Comparison of ENCODE assay signal across 1 cellular context in the genomic region with DNA sequence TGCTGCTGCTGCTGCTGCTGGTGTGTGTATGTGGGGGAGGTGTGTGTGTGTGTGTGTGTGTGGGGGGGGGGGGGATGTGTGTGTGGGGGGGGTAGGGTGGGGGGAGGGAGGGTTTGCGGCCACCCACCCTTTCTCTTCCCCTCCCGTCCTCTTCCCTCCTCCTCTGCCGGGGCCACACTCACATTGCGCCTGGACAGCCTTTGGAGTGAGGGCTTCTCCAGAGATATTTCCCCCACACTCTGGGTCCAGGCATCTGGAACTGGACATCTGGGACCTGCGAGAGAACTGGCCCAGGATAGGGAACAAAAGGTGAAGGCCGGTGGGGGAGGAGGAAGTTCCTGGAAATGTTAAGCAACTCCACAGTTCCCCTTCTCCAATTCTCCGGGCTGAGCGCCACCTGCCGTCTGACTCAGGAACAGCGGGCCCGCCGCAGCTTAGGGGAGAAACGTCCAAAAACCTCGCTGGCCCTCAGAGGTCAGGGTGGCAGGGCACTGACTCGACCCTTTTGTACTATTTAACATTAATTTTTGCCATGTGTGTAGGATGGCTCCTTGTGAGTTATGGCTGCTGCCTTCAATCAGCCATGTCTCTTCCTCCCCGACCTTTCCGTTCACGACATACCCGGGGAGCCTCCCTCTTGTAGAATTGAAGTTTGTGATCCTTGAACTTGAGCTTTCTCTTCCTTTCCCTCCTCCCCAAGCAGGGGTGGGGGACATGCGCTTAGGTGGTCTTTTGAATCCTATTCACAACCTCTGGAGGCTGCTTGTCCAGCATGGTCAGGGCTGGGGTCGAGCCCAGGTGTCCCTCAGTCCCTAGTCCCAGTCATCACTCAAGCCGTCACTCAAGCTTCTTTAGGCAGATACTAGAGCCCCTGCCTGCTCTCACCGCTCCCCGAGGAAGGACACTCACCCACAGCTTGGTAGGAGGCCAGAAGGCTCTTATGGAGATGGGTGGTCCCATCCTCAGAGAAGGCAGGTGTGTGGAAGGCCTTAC.
TF ChIP-seq lines count a peak whose summit lies in the region.

C1RL (minus strand) TSS at position 287 of the 993 bp plus-strand sequence; CDS start at position 253, 34 bp downstream.

TF ChIP-seq in HepG2, 621 proteins besides CTCF, POLR2A, EP300 and RAD21 (continued from another document and continues in another):
- TF ChIP-seq, protein P1, sequence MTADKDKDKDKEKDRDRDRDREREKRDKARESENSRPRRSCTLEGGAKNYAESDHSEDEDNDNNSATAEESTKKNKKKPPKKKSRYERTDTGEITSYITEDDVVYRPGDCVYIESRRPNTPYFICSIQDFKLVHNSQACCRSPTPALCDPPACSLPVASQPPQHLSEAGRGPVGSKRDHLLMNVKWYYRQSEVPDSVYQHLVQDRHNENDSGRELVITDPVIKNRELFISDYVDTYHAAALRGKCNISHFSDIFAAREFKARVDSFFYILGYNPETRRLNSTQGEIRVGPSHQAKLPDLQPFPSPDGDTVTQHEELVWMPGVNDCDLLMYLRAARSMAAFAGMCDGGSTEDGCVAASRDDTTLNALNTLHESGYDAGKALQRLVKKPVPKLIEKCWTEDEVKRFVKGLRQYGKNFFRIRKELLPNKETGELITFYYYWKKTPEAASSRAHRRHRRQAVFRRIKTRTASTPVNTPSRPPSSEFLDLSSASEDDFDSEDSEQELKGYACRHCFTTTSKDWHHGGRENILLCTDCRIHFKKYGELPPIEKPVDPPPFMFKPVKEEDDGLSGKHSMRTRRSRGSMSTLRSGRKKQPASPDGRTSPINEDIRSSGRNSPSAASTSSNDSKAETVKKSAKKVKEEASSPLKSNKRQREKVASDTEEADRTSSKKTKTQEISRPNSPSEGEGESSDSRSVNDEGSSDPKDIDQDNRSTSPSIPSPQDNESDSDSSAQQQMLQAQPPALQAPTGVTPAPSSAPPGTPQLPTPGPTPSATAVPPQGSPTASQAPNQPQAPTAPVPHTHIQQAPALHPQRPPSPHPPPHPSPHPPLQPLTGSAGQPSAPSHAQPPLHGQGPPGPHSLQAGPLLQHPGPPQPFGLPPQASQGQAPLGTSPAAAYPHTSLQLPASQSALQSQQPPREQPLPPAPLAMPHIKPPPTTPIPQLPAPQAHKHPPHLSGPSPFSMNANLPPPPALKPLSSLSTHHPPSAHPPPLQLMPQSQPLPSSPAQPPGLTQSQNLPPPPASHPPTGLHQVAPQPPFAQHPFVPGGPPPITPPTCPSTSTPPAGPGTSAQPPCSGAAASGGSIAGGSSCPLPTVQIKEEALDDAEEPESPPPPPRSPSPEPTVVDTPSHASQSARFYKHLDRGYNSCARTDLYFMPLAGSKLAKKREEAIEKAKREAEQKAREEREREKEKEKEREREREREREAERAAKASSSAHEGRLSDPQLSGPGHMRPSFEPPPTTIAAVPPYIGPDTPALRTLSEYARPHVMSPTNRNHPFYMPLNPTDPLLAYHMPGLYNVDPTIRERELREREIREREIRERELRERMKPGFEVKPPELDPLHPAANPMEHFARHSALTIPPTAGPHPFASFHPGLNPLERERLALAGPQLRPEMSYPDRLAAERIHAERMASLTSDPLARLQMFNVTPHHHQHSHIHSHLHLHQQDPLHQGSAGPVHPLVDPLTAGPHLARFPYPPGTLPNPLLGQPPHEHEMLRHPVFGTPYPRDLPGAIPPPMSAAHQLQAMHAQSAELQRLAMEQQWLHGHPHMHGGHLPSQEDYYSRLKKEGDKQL (CRISPR knock-in tag; IDR thresholded peaks at IDR 0.05; ENCODE audit: low read depth) = no peak
- no peak for TF ChIP-seq ZNF546 (CRISPR knock-in tag; conservative IDR thresholded peaks at IDR 0.05)
- no peak for TF ChIP-seq POLR2AphosphoS2 (IDR thresholded peaks at IDR 0.05; ENCODE audit: low read depth, low read length)
- no peak for TF ChIP-seq ZNF343 (CRISPR knock-in tag; IDR thresholded peaks at IDR 0.05)
- TF ChIP-seq ZNF558 (CRISPR knock-in tag; IDR thresholded peaks at IDR 0.05; ENCODE audit: borderline replicate concordance) = no peak
- TF ChIP-seq, protein P2, sequence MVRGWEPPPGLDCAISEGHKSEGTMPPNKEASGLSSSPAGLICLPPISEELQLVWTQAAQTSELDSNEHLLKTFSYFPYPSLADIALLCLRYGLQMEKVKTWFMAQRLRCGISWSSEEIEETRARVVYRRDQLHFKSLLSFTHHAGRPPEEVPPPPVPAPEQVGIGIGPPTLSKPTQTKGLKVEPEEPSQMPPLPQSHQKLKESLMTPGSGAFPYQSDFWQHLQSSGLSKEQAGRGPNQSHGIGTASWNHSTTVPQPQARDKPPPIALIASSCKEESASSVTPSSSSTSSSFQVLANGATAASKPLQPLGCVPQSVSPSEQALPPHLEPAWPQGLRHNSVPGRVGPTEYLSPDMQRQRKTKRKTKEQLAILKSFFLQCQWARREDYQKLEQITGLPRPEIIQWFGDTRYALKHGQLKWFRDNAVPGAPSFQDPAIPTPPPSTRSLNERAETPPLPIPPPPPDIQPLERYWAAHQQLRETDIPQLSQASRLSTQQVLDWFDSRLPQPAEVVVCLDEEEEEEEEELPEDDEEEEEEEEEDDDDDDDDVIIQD (CRISPR knock-in tag; IDR thresholded peaks at IDR 0.05; ENCODE audit: low read depth) = no peak
- peak; percentile 66; the same call in 1 of the 2 replicates for TF ChIP-seq HNF1B (CRISPR knock-in tag; IDR thresholded peaks at IDR 0.05)
- no peak for TF ChIP-seq NFRKB (IDR thresholded peaks at IDR 0.05)
- TF ChIP-seq ETV5 (CRISPR knock-in tag; IDR thresholded peaks at IDR 0.05; ENCODE audit: borderline replicate concordance) = peak; percentile 64
- TF ChIP-seq ZC3H4 (CRISPR knock-in tag; IDR thresholded peaks at IDR 0.05; ENCODE audit: borderline replicate concordance) = no peak
- TF ChIP-seq ZNF12 (CRISPR knock-in tag; IDR thresholded peaks at IDR 0.05) = peak; percentile 74; the same call in 1 of the 2 replicates
- no peak for TF ChIP-seq PBX2 (CRISPR knock-in tag; IDR thresholded peaks at IDR 0.05)
- TF ChIP-seq REST (IDR thresholded peaks at IDR 0.05; ENCODE audit: borderline replicate concordance in 1 of 2, low read depth in 1 of 2, low read length in 2 of 2) = peak in 1 of 2 experiments; percentile 33; a peak in 1 of 4 replicates
- no peak for TF ChIP-seq ZKSCAN5 (CRISPR knock-in tag; IDR thresholded peaks at IDR 0.05)
- TF ChIP-seq TAF1 (CRISPR knock-in tag; IDR thresholded peaks at IDR 0.05) = no peak
- TF ChIP-seq ZNF556 (CRISPR knock-in tag; IDR thresholded peaks at IDR 0.05; ENCODE audit: borderline replicate concordance) = 0 out of 2 replicates have a peak, but pooled peaks have one; percentile 45
- TF ChIP-seq HOXD1 (CRISPR knock-in tag; IDR thresholded peaks at IDR 0.05) = no peak
- no peak for TF ChIP-seq ZNF326 (CRISPR knock-in tag; IDR thresholded peaks at IDR 0.05; ENCODE audit: borderline replicate concordance)
- no peak for TF ChIP-seq ZNF224 (CRISPR knock-in tag; IDR thresholded peaks at IDR 0.05)
- TF ChIP-seq ZNF772 (CRISPR knock-in tag; IDR thresholded peaks at IDR 0.05) = no peak
- TF ChIP-seq MAZ (IDR thresholded peaks at IDR 0.05; ENCODE audit: borderline replicate concordance, low read depth, low read length) = no peak
- no peak for TF ChIP-seq MAZ (CRISPR knock-in tag; IDR thresholded peaks at IDR 0.05; ENCODE audit: low read depth)
- no peak for TF ChIP-seq ZNF816 (CRISPR knock-in tag; IDR thresholded peaks at IDR 0.05; ENCODE audit: borderline replicate concordance)
- no peak for TF ChIP-seq TGIF2 (CRISPR knock-in tag; IDR thresholded peaks at IDR 0.05)
- TF ChIP-seq ZNF282 (IDR thresholded peaks at IDR 0.05; ENCODE audit: partially characterized antibody) = no peak
- TF ChIP-seq CREB1 (IDR thresholded peaks at IDR 0.05) = no peak
- no peak for TF ChIP-seq CREB1 (CRISPR knock-in tag; IDR thresholded peaks at IDR 0.05)
- TF ChIP-seq RFX1 (IDR thresholded peaks at IDR 0.05) = no peak
- TF ChIP-seq MTF1 (CRISPR knock-in tag; IDR thresholded peaks at IDR 0.05) = no peak
- peak; percentile 33 for TF ChIP-seq TBL1XR1 (IDR thresholded peaks at IDR 0.05; ENCODE audit: borderline replicate concordance, low read length, partially characterized antibody)
- no peak for TF ChIP-seq MAF1 (CRISPR knock-in tag; IDR thresholded peaks at IDR 0.05; ENCODE audit: borderline replicate concordance)
- TF ChIP-seq ZNF576 (CRISPR knock-in tag; IDR thresholded peaks at IDR 0.05) = no peak
- TF ChIP-seq ZNF7 (CRISPR knock-in tag; IDR thresholded peaks at IDR 0.05) = no peak
- TF ChIP-seq ZNF253 (CRISPR knock-in tag; IDR thresholded peaks at IDR 0.05; ENCODE audit: borderline replicate concordance) = no peak
- TF ChIP-seq, protein P3, sequence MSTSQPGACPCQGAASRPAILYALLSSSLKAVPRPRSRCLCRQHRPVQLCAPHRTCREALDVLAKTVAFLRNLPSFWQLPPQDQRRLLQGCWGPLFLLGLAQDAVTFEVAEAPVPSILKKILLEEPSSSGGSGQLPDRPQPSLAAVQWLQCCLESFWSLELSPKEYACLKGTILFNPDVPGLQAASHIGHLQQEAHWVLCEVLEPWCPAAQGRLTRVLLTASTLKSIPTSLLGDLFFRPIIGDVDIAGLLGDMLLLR (CRISPR knock-in tag; IDR thresholded peaks at IDR 0.05) = no peak
- no peak for TF ChIP-seq ZNF704 (CRISPR knock-in tag; IDR thresholded peaks at IDR 0.05; ENCODE audit: borderline replicate concordance)
- peak; percentile 66; the same call in 1 of the 2 replicates for TF ChIP-seq GATAD2A (CRISPR knock-in tag; IDR thresholded peaks at IDR 0.05)
- TF ChIP-seq ZNF557 (CRISPR knock-in tag; IDR thresholded peaks at IDR 0.05) = no peak
- peak; percentile 75; the same call in 1 of the 2 replicates for TF ChIP-seq REPIN1 (CRISPR knock-in tag; IDR thresholded peaks at IDR 0.05; ENCODE audit: borderline replicate concordance, low read depth)
- no peak for TF ChIP-seq SATB2 (CRISPR knock-in tag; IDR thresholded peaks at IDR 0.05)
- no peak for TF ChIP-seq PLSCR1 (CRISPR knock-in tag; IDR thresholded peaks at IDR 0.05; ENCODE audit: borderline replicate concordance)
- TF ChIP-seq GABPA (IDR thresholded peaks at IDR 0.05; ENCODE audit: low read depth, low read length) = peak; percentile 8; the same call in 1 of the 2 replicates
- peak; percentile 61 for TF ChIP-seq GABPA (CRISPR knock-in tag; IDR thresholded peaks at IDR 0.05; ENCODE audit: low read depth)
- TF ChIP-seq PCBP2 (optimal IDR thresholded peaks at IDR 0.05; ENCODE audit: low read depth, low read length, poor library complexity, severe bottlenecking) = peak; percentile 19
- TF ChIP-seq KLF16 (CRISPR knock-in tag; IDR thresholded peaks at IDR 0.05) = peak in 1 of 2 experiments; percentile 66; a peak in 2 of 4 replicates
- TF ChIP-seq AGO1 (IDR thresholded peaks at IDR 0.05; ENCODE audit: low read depth, low read length, poor library complexity, severe bottlenecking) = no peak
